21 cellular contexts compared by ENCODE assay signal in the genomic region with DNA sequence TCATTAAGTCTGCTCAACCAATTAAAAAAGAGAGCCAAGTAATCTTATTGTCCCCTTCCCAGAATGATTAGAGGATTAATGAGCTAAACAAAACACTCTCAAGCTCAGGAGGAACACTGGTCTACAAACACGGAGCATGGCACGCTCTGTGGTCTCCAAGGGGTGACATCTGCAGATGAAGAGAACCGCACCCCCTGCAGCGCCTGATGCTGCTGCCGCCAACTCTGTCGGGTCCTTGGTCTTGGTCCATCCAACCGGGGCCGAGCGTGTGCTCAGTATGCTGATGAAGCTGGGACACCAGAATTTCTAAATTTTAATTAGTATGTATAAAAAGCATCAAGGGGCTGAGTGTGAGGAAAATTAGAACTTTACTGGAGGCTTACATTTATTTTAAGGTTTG.
A peak's percentile ranks its signal among the peaks of the same experiment; 100 is the strongest.
DNase-seq lines count a peak whose midpoint lies in the region; ATAC-seq and TF ChIP-seq lines count a peak whose summit lies in the region.
"Had no signal": no experiment of that assay in that cellular context is flagged by ENCODE, and none has a peak within 500 bp of the region (broad histone marks: within the 10 kb centered on the region; RNA-seq: fewer than 3 reads in every experiment).

No MANE protein-coding gene starts in this region.

- H3K27ac ChIP-seq in GM23338 (ENCODE audit: low read depth) (no peak overlapping the region), neural progenitor cell (no peak overlapping the region), psoas muscle (no peak overlapping the region)
- H3K27ac ChIP-seq: BLaER1 treated with 17β-estradiol and CSF1 and Interleukin-3, amounts not matched to agents 10 nM and 100 nM; C4-2B had no signal

- ATAC-seq in GM23338 (peak; percentile 32; the same call in 1 of the 3 replicates), HG03196 (IDR thresholded peaks at IDR 0.05; ENCODE audit: unreplicated experiment) (no peak), psoas muscle (no peak)
- ATAC-seq: CD8-positive, alpha-beta T cell; GM12878 had no signal

- no peaks in the 10 kb centered on the region for H3K4me1 ChIP-seq in GM23338 (ENCODE audit: insufficient read depth)
- H3K4me1 ChIP-seq in neural progenitor cell: peaks cover 12% of the 10 kb centered on the region
- H3K4me1 ChIP-seq in psoas muscle: no peaks in the 10 kb centered on the region
- H3K4me1 ChIP-seq: BLaER1 treated with 17β-estradiol and CSF1 and Interleukin-3, amounts not matched to agents 10 nM and 100 nM; Caco-2 had no signal

- H3K9ac ChIP-seq in neural progenitor cell: no peak overlapping the region
- H3K9ac ChIP-seq: BLaER1 treated with 17β-estradiol and CSF1 and Interleukin-3, amounts not matched to agents 10 nM and 100 nM had no signal

- DNase-seq in GM23338 (ENCODE audit: low spot score): no peak
- DNase-seq in NCI-H82 treated with DMSO at 0.1 percent for 48 hours (lab: John Stamatoyannopoulos, UW; ENCODE audit: unreplicated experiment): peak; percentile 86
- DNase-seq in neural progenitor cell (ENCODE audit: low spot score): peak; percentile 59
- no peak for DNase-seq in NCI-H2107 treated with DMSO at 0.1 percent for 48 hours (lab: John Stamatoyannopoulos, UW; ENCODE audit: unreplicated experiment)
- DNase-seq in epidermal melanocyte (ENCODE audit: insufficient read length, low spot score): no peak
- DNase-seq in psoas muscle: no peak
- DNase-seq: 8988T; ACHN; Caco-2; Calu3; CD4-positive, alpha-beta T cell; CD8-positive, alpha-beta T cell; DMS79; DND-41; EL; GDM1 had no signal

- H3K4me3 Mint-ChIP-seq in GM23338: no peak overlapping the region
- H3K4me3 Mint-ChIP-seq in neural progenitor cell: no peak overlapping the region
- H3K4me3 Mint-ChIP-seq: B cell; CD4-positive, alpha-beta T cell; CD8-positive, alpha-beta T cell had no signal

- H3K9me2 ChIP-seq in GM23338 (ENCODE audit: insufficient read depth): no peaks in the 10 kb centered on the region

- WGBS in psoas muscle, 3 donors: 83 to 90% (median 86%) methylated on average over 9 of the region's 9 CpGs

- H3K4me1 Mint-ChIP-seq in GM23338 (no peaks in the 10 kb centered on the region), neural progenitor cell (no peaks in the 10 kb centered on the region)
- H3K4me1 Mint-ChIP-seq: B cell had no signal

- no peaks in the 10 kb centered on the region; the same call in 2 of the 3 replicates for H3K9me3 Mint-ChIP-seq in GM23338
- H3K9me3 Mint-ChIP-seq in neural progenitor cell: no peaks in the 10 kb centered on the region
- H3K9me3 Mint-ChIP-seq: CD4-positive, alpha-beta T cell; CD8-positive, alpha-beta T cell had no signal

- H3F3A ChIP-seq in GM23338 (replicated peaks; ENCODE audit: low read depth) (no peaks in the 10 kb centered on the region), neural progenitor cell (ENCODE audit: low read depth) (no peaks in the 10 kb centered on the region)

- H3K27ac Mint-ChIP-seq in GM23338 (no peak overlapping the region), neural progenitor cell (no peak overlapping the region)
- H3K27ac Mint-ChIP-seq: B cell; CD4-positive, alpha-beta T cell; CD8-positive, alpha-beta T cell had no signal

- H3K36me3 ChIP-seq in GM23338 (ENCODE audit: insufficient read depth): no peaks in the 10 kb centered on the region
- H3K36me3 ChIP-seq in neural progenitor cell: no peaks in the 10 kb centered on the region
- H3K36me3 ChIP-seq in psoas muscle (ENCODE audit: insufficient read depth in 1 of 2, low read depth in 1 of 2): no peaks in the 10 kb centered on the region
- H3K36me3 ChIP-seq: BLaER1 treated with 17β-estradiol and CSF1 and Interleukin-3, amounts not matched to agents 10 nM and 100 nM had no signal

- intact Hi-C loops in psoas muscle (cut with DNase I): no loop called here

- no peak for TF ChIP-seq CTCF in GM23338 (conservative IDR thresholded peaks at IDR 0.05; ENCODE audit: low read depth in 2 of 2)
- TF ChIP-seq CTCF in neural progenitor cell (IDR thresholded peaks at IDR 0.05): no peak
- TF ChIP-seq CTCF in psoas muscle (IDR thresholded peaks at IDR 0.05): no peak

- H2AFZ ChIP-seq in GM23338 (no peak overlapping the region), neural progenitor cell (replicated peaks) (no peak overlapping the region)

- H3K79me2 ChIP-seq in GM23338 (replicated peaks; ENCODE audit: insufficient read depth) (no peaks in the 10 kb centered on the region), neural progenitor cell (ENCODE audit: low read depth) (no peaks in the 10 kb centered on the region)

- H3K9me3 ChIP-seq in neural progenitor cell (ENCODE audit: low read depth) (no peaks in the 10 kb centered on the region), psoas muscle (no peaks in the 10 kb centered on the region)
- H3K9me3 ChIP-seq: BLaER1 treated with 17β-estradiol and CSF1 and Interleukin-3, amounts not matched to agents 10 nM and 100 nM; Caco-2 had no signal

- no peak overlapping the region for H3K4me2 ChIP-seq in GM23338
- peak overlapping the region; percentile 56 for H3K4me2 ChIP-seq in neural progenitor cell
- H3K4me2 ChIP-seq: BLaER1 treated with 17β-estradiol and CSF1 and Interleukin-3, amounts not matched to agents 10 nM and 100 nM had no signal

- 0 out of 2 replicates have a peak, but pooled peaks cover under 1% of the 10 kb centered on the region for H4K20me1 ChIP-seq in GM23338 (replicated peaks; ENCODE audit: insufficient read depth)
- no peaks in the 10 kb centered on the region for H4K20me1 ChIP-seq in neural progenitor cell (ENCODE audit: low read depth)
- H4K20me1 ChIP-seq: BLaER1 treated with 17β-estradiol and CSF1 and Interleukin-3, amounts not matched to agents 10 nM and 100 nM had no signal

- H3K27me3 Mint-ChIP-seq in GM23338 (ENCODE audit: insufficient read depth, low read depth, poor library complexity): peaks cover 4% of the 10 kb centered on the region
- peaks cover 2% of the 10 kb centered on the region for H3K27me3 Mint-ChIP-seq in neural progenitor cell (ENCODE audit: insufficient read depth, low read depth)

- H3K27me3 ChIP-seq in GM23338 (ENCODE audit: insufficient read depth): no peaks in the 10 kb centered on the region
- H3K27me3 ChIP-seq in neural progenitor cell: no peaks in the 10 kb centered on the region
- H3K27me3 ChIP-seq in psoas muscle (ENCODE audit: insufficient read depth in 3 of 3, low read length in 2 of 3): no peaks in the 10 kb centered on the region
- H3K27me3 ChIP-seq: BLaER1 treated with 17β-estradiol and CSF1 and Interleukin-3, amounts not matched to agents 10 nM and 100 nM had no signal

- no peaks in the 10 kb centered on the region for H3K36me3 Mint-ChIP-seq in GM23338 (ENCODE audit: low read depth)
- H3K36me3 Mint-ChIP-seq in neural progenitor cell: no peaks in the 10 kb centered on the region
- H3K36me3 Mint-ChIP-seq: CD8-positive, alpha-beta T cell had no signal

- H3K4me3 ChIP-seq in GM23338: no peak overlapping the region
- H3K4me3 ChIP-seq in neural progenitor cell: no peak overlapping the region
- no peak overlapping the region for H3K4me3 ChIP-seq in psoas muscle
- H3K4me3 ChIP-seq: BLaER1 treated with 17β-estradiol and CSF1 and Interleukin-3, amounts not matched to agents 10 nM and 100 nM; GM12878 had no signal

TF ChIP-seq in GM23338, 12 proteins besides CTCF, POLR2A, EP300 and RAD21 (continues in another document):
- TF ChIP-seq ZNF331 (CRISPR knock-in tag; IDR thresholded peaks at IDR 0.05; ENCODE audit: low read depth) (no peak), EZH2phosphoT487 (IDR thresholded peaks at IDR 0.05; ENCODE audit: unreplicated experiment) (no peak), POLR2AphosphoS5 (IDR thresholded peaks at IDR 0.05; ENCODE audit: low read depth) (no peak), EZH2 (IDR thresholded peaks at IDR 0.05; ENCODE audit: low read depth, unreplicated experiment) (no peak)

Comparison
In these comparisons a context has a peak if more than half of its experiments do, and no peak if none do; other contexts are left out.
1. DNase-seq: peak in NCI-H82 treated with DMSO at 0.1 percent for 48 hours (single experiment) and neural progenitor cell (single experiment); none in GM23338 (single experiment), NCI-H2107 treated with DMSO at 0.1 percent for 48 hours (single experiment), epidermal melanocyte (single experiment) and psoas muscle (0 of 2).